ENCODE assay signal across 1 cellular context in the genomic region with DNA sequence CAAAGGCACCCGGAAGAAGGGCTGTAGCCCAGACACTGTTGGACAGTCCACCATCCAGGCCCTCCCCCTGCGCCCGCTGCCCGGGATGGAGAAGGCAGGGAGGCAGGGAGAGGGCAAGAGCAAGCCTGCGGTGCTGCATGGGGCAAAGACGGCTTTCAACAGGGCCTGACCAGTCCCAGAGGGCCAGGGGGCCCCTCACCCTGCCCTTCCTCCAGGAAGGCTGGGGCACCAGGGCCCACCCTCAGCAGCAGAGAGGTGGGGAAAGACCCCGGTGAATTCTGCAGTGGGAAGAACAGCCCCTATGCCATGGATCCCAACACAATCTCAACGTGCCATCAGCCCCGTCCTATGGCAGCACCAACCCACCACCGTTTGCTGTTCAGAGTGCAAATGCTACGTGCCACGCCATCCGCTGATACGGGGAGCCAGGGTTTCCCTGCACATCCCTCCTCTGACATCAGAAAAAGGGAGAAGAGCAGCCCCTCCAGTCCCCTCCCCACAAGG.
TF ChIP-seq lines count a peak whose summit lies in the region.

No MANE protein-coding gene starts in this region.

TF ChIP-seq in H1, 55 proteins besides CTCF, POLR2A, EP300 and RAD21:
- no peak for TF ChIP-seq EZH2 (IDR thresholded peaks at IDR 0.05; ENCODE audit: low read depth, low read length, severe bottlenecking)
- no peak for TF ChIP-seq POU5F1 (IDR thresholded peaks at IDR 0.05; ENCODE audit: low read depth, low read length)
- no peak for TF ChIP-seq GABPA (IDR thresholded peaks at IDR 0.05; ENCODE audit: borderline replicate concordance, insufficient read depth, low read length)
- TF ChIP-seq KDM5A (IDR thresholded peaks at IDR 0.05; ENCODE audit: low read length): no peak
- no peak for TF ChIP-seq SRF (IDR thresholded peaks at IDR 0.05; ENCODE audit: low read depth, low read length)
- TF ChIP-seq CHD2 (IDR thresholded peaks at IDR 0.05; ENCODE audit: low read length): no peak
- no peak for TF ChIP-seq RXRA (IDR thresholded peaks at IDR 0.05; ENCODE audit: insufficient read depth, low read depth, low read length)
- no peak for TF ChIP-seq USF2 (IDR thresholded peaks at IDR 0.05; ENCODE audit: low read length)
- TF ChIP-seq SIN3A (conservative IDR thresholded peaks at IDR 0.05 in 1 of 2, IDR thresholded peaks at IDR 0.05 in 1 of 2; ENCODE audit: low read depth in 1 of 2, low read length in 2 of 2): no peak
- TF ChIP-seq TAF7 (optimal IDR thresholded peaks at IDR 0.05; ENCODE audit: borderline replicate concordance, low read depth, low read length): no peak
- TF ChIP-seq CHD7 (IDR thresholded peaks at IDR 0.05; ENCODE audit: insufficient replicate concordance, low read length): no peak
- no peak for TF ChIP-seq HDAC2 (IDR thresholded peaks at IDR 0.05; ENCODE audit: borderline replicate concordance in 1 of 2, low read depth in 2 of 2, low read length in 2 of 2)
- no peak for TF ChIP-seq NANOG (IDR thresholded peaks at IDR 0.05; ENCODE audit: insufficient read depth, low read depth, low read length, poor library complexity, severe bottlenecking)
- TF ChIP-seq CEBPB (IDR thresholded peaks at IDR 0.05; ENCODE audit: low read depth, low read length): no peak
- no peak for TF ChIP-seq ZNF274 (IDR thresholded peaks at IDR 0.05; ENCODE audit: borderline replicate concordance, extremely low read depth, low read length)
- no peak for TF ChIP-seq BCL11A (IDR thresholded peaks at IDR 0.05; ENCODE audit: low read depth in 2 of 2, low read length in 2 of 2)
- no peak for TF ChIP-seq GTF2F1 (IDR thresholded peaks at IDR 0.05; ENCODE audit: borderline replicate concordance, low read depth, low read length)
- TF ChIP-seq BRCA1 (IDR thresholded peaks at IDR 0.05; ENCODE audit: low read depth, low read length): no peak
- TF ChIP-seq YY1 (IDR thresholded peaks at IDR 0.05; ENCODE audit: low read depth, low read length): no peak
